ENCODE assay signal across 9 cellular contexts in genomic region chr10:44973323-44974081, GRCh38.
DNase-seq lines count a peak whose midpoint lies in the region; ATAC-seq lines count a peak whose summit lies in the region.
"Had no signal": no experiment of that assay in that cellular context is flagged by ENCODE, and none has a peak within 500 bp of the region (broad histone marks: within the 10 kb centered on the region; RNA-seq: fewer than 3 reads in every experiment).

No MANE protein-coding gene starts in this region.

- peak overlapping the region in 2 of 5 donors; percentile 35 to 54 for H3K4me3 ChIP-seq in subcutaneous abdominal adipose tissue (ENCODE audit: low read depth in 1 of 5, low read length in 5 of 5)

- ATAC-seq in GM21529 (IDR thresholded peaks at IDR 0.05; ENCODE audit: unreplicated experiment), result peak; percentile 32
- ATAC-seq in HG03045 (IDR thresholded peaks at IDR 0.05; ENCODE audit: unreplicated experiment), result no peak
- no peak for ATAC-seq in HG03097 (IDR thresholded peaks at IDR 0.05; ENCODE audit: low FRiP score, unreplicated experiment)

- H3K27me3 ChIP-seq in subcutaneous abdominal adipose tissue (ENCODE audit: control insufficient read depth in 5 of 5, insufficient read depth in 4 of 5, low read length in 5 of 5), result no peaks in the 10 kb centered on the region

- H3K36me3 ChIP-seq in subcutaneous abdominal adipose tissue (ENCODE audit: control insufficient read depth in 5 of 5, insufficient read depth in 5 of 5, low read length in 5 of 5), result peaks cover 0 to 62% (median 45%) of the 10 kb centered on the region in 5 donors

- peak overlapping the region; percentile 93 for H3K27ac ChIP-seq in subcutaneous abdominal adipose tissue (ENCODE audit: low read depth, low read length)

- H3K9ac ChIP-seq in subcutaneous abdominal adipose tissue (ENCODE audit: low read length in 5 of 5), result peak overlapping the region in 4 of 5 donors; percentile 17 to 75 (median 44)

- H3K4me1 ChIP-seq in subcutaneous abdominal adipose tissue (ENCODE audit: control insufficient read depth in 5 of 5, insufficient read depth in 5 of 5, low read length in 5 of 5), result peaks cover 22 to 77% (median 70%) of the 10 kb centered on the region in 5 donors

- H3K9me3 ChIP-seq in subcutaneous abdominal adipose tissue (ENCODE audit: control insufficient read depth in 5 of 5, low read length in 5 of 5), result peaks cover 0 to 2% (median 0%) of the 10 kb centered on the region in 5 donors

- DNase-seq in NCI-H345 treated with DMSO at 0.1 percent for 48 hours (lab: John Stamatoyannopoulos, UW; ENCODE audit: unreplicated experiment), result peak; percentile 24
- DNase-seq in iPS-NIHi11 (ENCODE audit: low spot score), result peak; percentile 41
- no peak for DNase-seq in nucleus accumbens (lab: John Stamatoyannopoulos, UW)
- no peak for DNase-seq in SKM-1 treated with dmso at 0.1 percent for 144 hours (lab: John Stamatoyannopoulos, UW; ENCODE audit: unreplicated experiment)
- DNase-seq: NCI-H2029 treated with DMSO at 0.1 percent for 48 hours had no signal

Comparison
In these comparisons a context has a peak if more than half of its experiments do, and no peak if none do; other contexts are left out.
1. DNase-seq: peak in NCI-H345 treated with DMSO at 0.1 percent for 48 hours (single experiment) and iPS-NIHi11 (single experiment); none in nucleus accumbens (0 of 56) and SKM-1 treated with dmso at 0.1 percent for 144 hours (single experiment).